9 cellular contexts compared by ENCODE assay signal in genomic region chr2:18663861-18664260, GRCh38.
"Had no signal": no experiment of that assay in that cellular context is flagged by ENCODE, and none has a peak within 500 bp of the region (broad histone marks: within the 10 kb centered on the region; RNA-seq: fewer than 3 reads in every experiment).

No MANE protein-coding gene starts in this region.

- H3K27ac Mint-ChIP-seq: GM23338, HFFc6, IgD-negative memory B cell had no signal

- H3K4me1 ChIP-seq: HAP-1 had no signal

- H3K27me3 Mint-ChIP-seq: IgD-negative memory B cell had no signal

- H3K4me3 Mint-ChIP-seq: GM23338, HFFc6, IgD-negative memory B cell had no signal

- DNase-seq: H7, HFFc6, KBM-7 had no signal

- H3K4me1 Mint-ChIP-seq: GM23338, IgD-negative memory B cell had no signal

- H3K27ac ChIP-seq: HL-60 had no signal

- FAIRE-seq: HepG2 had no signal

- H2AFZ ChIP-seq: GM23338 had no signal

- H3K4me2 ChIP-seq: GM23338 had no signal

- H3K4me3 ChIP-seq: GM23338, HAP-1 had no signal

- ATAC-seq: GM23338, HCT116, HepG2 had no signal

- H3K9me3 Mint-ChIP-seq: GM23338, HFFc6 had no signal

- H3K36me3 ChIP-seq: HAP-1 had no signal

- H3K9me3 ChIP-seq: HAP-1 had no signal
